Comparison of ENCODE assay signal across 9 cellular contexts in genomic region chr9:104992696-104993095, GRCh38.
DNase-seq lines count a peak whose midpoint lies in the region; ATAC-seq and TF ChIP-seq lines count a peak whose summit lies in the region.
"Had no signal": no experiment of that assay in that cellular context is flagged by ENCODE, and none has a peak within 500 bp of the region (broad histone marks: within the 10 kb centered on the region; RNA-seq: fewer than 3 reads in every experiment).

No MANE protein-coding gene starts in this region.

- ATAC-seq in stimulated activated naive B cell treated with anti-CD40 and anti-IgM and Interleukin-4, amounts not matched to agents 10 μg/mL and 1 μg/mL and 100 μg/mL, for 72 hours (replicated peaks): no peak

- TF ChIP-seq CTCF in mesothelial cell of epicardium (IDR thresholded peaks at IDR 0.05; ENCODE audit: unreplicated experiment) (no peak), type B pancreatic cell (conservative IDR thresholded peaks at IDR 0.05) (no peak)

- intact Hi-C loops in activated naive CD4-positive, alpha-beta T cell treated with anti-CD3 and anti-CD28 coated beads for 36 hours (cut with micrococcal nuclease): loop anchor here (1.0 to 10.0 kb wide), 7 partner anchors 8 to 898 kb away; partner anchors contain the start of genes FKTN, SMC2 and TMEM38B

- H3K27ac ChIP-seq in caudate nucleus (ENCODE audit: low read depth, low read length): peak overlapping the region; percentile 99

- H3K27ac Mint-ChIP-seq in activated naive CD4-positive, alpha-beta T cell treated with anti-CD3 and anti-CD28 coated beads for 36 hours: peak overlapping the region; percentile 97
- no peak overlapping the region for H3K27ac Mint-ChIP-seq in activated naive CD4-positive, alpha-beta T cell treated with anti-CD3 and anti-CD28 coated beads, Interleukin-2, amount 10 ng/mL, durations not matched to agents 7 days and 5 days
- peak overlapping the region; percentile 70 for H3K27ac Mint-ChIP-seq in mesothelial cell of epicardium
- H3K27ac Mint-ChIP-seq in type B pancreatic cell: peak overlapping the region; percentile 95
- H3K27ac Mint-ChIP-seq in stimulated activated naive B cell treated with anti-CD40 and anti-IgM and Interleukin-4, amounts not matched to agents 10 μg/mL and 1 μg/mL and 100 μg/mL, for 72 hours: no peak overlapping the region
- H3K27ac Mint-ChIP-seq: activated CD4-positive, alpha-beta T cell treated with anti-CD3 and anti-CD28 coated beads, Interleukin-2, amount 10 ng/mL, durations not matched to agents 24 days and 14 days had no signal

- peaks cover 47% of the 10 kb centered on the region for H3K4me1 Mint-ChIP-seq in activated naive CD4-positive, alpha-beta T cell treated with anti-CD3 and anti-CD28 coated beads for 36 hours (ENCODE audit: low read depth)
- H3K4me1 Mint-ChIP-seq in activated naive CD4-positive, alpha-beta T cell treated with anti-CD3 and anti-CD28 coated beads, Interleukin-2, amount 10 ng/mL, durations not matched to agents 7 days and 5 days: peaks cover 31% of the 10 kb centered on the region
- H3K4me1 Mint-ChIP-seq in mesothelial cell of epicardium (peaks cover 34% of the 10 kb centered on the region), type B pancreatic cell (ENCODE audit: unreplicated experiment) (peaks cover 35% of the 10 kb centered on the region)
- H3K4me1 Mint-ChIP-seq in stimulated activated naive B cell treated with anti-CD40 and anti-IgM and Interleukin-4, amounts not matched to agents 10 μg/mL and 1 μg/mL and 100 μg/mL, for 72 hours: peaks cover 21 to 35% of the 10 kb centered on the region in 2 donors

- H3K4me3 Mint-ChIP-seq in activated naive CD4-positive, alpha-beta T cell treated with anti-CD3 and anti-CD28 coated beads for 36 hours: peak overlapping the region; percentile 82
- no peak overlapping the region for H3K4me3 Mint-ChIP-seq in activated naive CD4-positive, alpha-beta T cell treated with anti-CD3 and anti-CD28 coated beads, Interleukin-2, amount 10 ng/mL, durations not matched to agents 7 days and 5 days
- H3K4me3 Mint-ChIP-seq in mesothelial cell of epicardium (peak overlapping the region; percentile 75), type B pancreatic cell (peak overlapping the region; percentile 93)
- H3K4me3 Mint-ChIP-seq in stimulated activated naive B cell treated with anti-CD40 and anti-IgM and Interleukin-4, amounts not matched to agents 10 μg/mL and 1 μg/mL and 100 μg/mL, for 72 hours: no peak overlapping the region

- DNase-seq in activated naive CD4-positive, alpha-beta T cell treated with anti-CD3 and anti-CD28 coated beads for 36 hours: no peak
- no peak for DNase-seq in activated naive CD4-positive, alpha-beta T cell treated with anti-CD3 and anti-CD28 coated beads, Interleukin-2, amount 10 ng/mL, durations not matched to agents 7 days and 5 days
- DNase-seq in caudate nucleus (lab: John Stamatoyannopoulos, UW) (peak in 1 of 61 donors; percentile 4), mesothelial cell of epicardium (ENCODE audit: low spot score in 2 of 2, unreplicated experiment in 2 of 2) (no peak), type B pancreatic cell (ENCODE audit: extremely low spot score, unreplicated experiment) (no peak), NK-92 (lab: John Stamatoyannopoulos, UW; ENCODE audit: unreplicated experiment) (no peak)
- no peak for DNase-seq in stimulated activated naive B cell treated with anti-CD40 and anti-IgM and Interleukin-4, amounts not matched to agents 10 μg/mL and 1 μg/mL and 100 μg/mL, for 72 hours
- DNase-seq in activated naive CD4-positive, alpha-beta T cell (lab: John Stamatoyannopoulos, UW): no peak
- DNase-seq: activated CD4-positive, alpha-beta T cell treated with anti-CD3 and anti-CD28 coated beads, Interleukin-2, amount 10 ng/mL, durations not matched to agents 24 days and 14 days had no signal

- CTCF ChIA-PET in activated naive CD4-positive, alpha-beta T cell treated with anti-CD3 and anti-CD28 coated beads for 36 hours (lab: Charles Lee): interaction anchor here (0.5 to 3.0 kb wide), 3 partner anchors 8 to 83 kb away, joined by 3 to 20 read pairs (median 5); partner anchors contain the start of gene ABCA1
- CTCF ChIA-PET in activated naive CD4-positive, alpha-beta T cell treated with anti-CD3 and anti-CD28 coated beads, Interleukin-2, amount 10 ng/mL, durations not matched to agents 7 days and 5 days (lab: Charles Lee): interaction anchor here (0.8 to 1.1 kb wide), 2 partner anchors 66 to 134 kb away, joined by 3 read pairs; no protein-coding TSS in a partner anchor

- H3K9me3 Mint-ChIP-seq in activated naive CD4-positive, alpha-beta T cell treated with anti-CD3 and anti-CD28 coated beads for 36 hours: no peaks in the 10 kb centered on the region
- no peaks in the 10 kb centered on the region for H3K9me3 Mint-ChIP-seq in activated naive CD4-positive, alpha-beta T cell treated with anti-CD3 and anti-CD28 coated beads, Interleukin-2, amount 10 ng/mL, durations not matched to agents 7 days and 5 days
- H3K9me3 Mint-ChIP-seq in mesothelial cell of epicardium (no peaks in the 10 kb centered on the region), type B pancreatic cell (no peaks in the 10 kb centered on the region)
- H3K9me3 Mint-ChIP-seq in stimulated activated naive B cell treated with anti-CD40 and anti-IgM and Interleukin-4, amounts not matched to agents 10 μg/mL and 1 μg/mL and 100 μg/mL, for 72 hours: no peaks in the 10 kb centered on the region
- H3K9me3 Mint-ChIP-seq: activated CD4-positive, alpha-beta T cell treated with anti-CD3 and anti-CD28 coated beads, Interleukin-2, amount 10 ng/mL, durations not matched to agents 24 days and 14 days had no signal

- H3K27me3 Mint-ChIP-seq in activated naive CD4-positive, alpha-beta T cell treated with anti-CD3 and anti-CD28 coated beads for 36 hours (ENCODE audit: low read depth): peaks cover 9% of the 10 kb centered on the region
- H3K27me3 Mint-ChIP-seq in activated naive CD4-positive, alpha-beta T cell treated with anti-CD3 and anti-CD28 coated beads, Interleukin-2, amount 10 ng/mL, durations not matched to agents 7 days and 5 days: peaks cover 72% of the 10 kb centered on the region
- H3K27me3 Mint-ChIP-seq in mesothelial cell of epicardium (ENCODE audit: low read depth) (no peaks in the 10 kb centered on the region), type B pancreatic cell (peaks cover 4% of the 10 kb centered on the region)
- H3K27me3 Mint-ChIP-seq in stimulated activated naive B cell treated with anti-CD40 and anti-IgM and Interleukin-4, amounts not matched to agents 10 μg/mL and 1 μg/mL and 100 μg/mL, for 72 hours: peaks cover 13 to 26% of the 10 kb centered on the region in 2 donors

- H3K36me3 Mint-ChIP-seq in activated naive CD4-positive, alpha-beta T cell treated with anti-CD3 and anti-CD28 coated beads for 36 hours (ENCODE audit: low read depth): no peaks in the 10 kb centered on the region
- H3K36me3 Mint-ChIP-seq in activated naive CD4-positive, alpha-beta T cell treated with anti-CD3 and anti-CD28 coated beads, Interleukin-2, amount 10 ng/mL, durations not matched to agents 7 days and 5 days: no peaks in the 10 kb centered on the region
- H3K36me3 Mint-ChIP-seq in mesothelial cell of epicardium: no peaks in the 10 kb centered on the region
- H3K36me3 Mint-ChIP-seq in type B pancreatic cell: no peaks in the 10 kb centered on the region
- no peaks in the 10 kb centered on the region for H3K36me3 Mint-ChIP-seq in stimulated activated naive B cell treated with anti-CD40 and anti-IgM and Interleukin-4, amounts not matched to agents 10 μg/mL and 1 μg/mL and 100 μg/mL, for 72 hours

Comparison
In these comparisons a context has a peak if more than half of its experiments do, and no peak if none do; other contexts are left out.
1. H3K27ac Mint-ChIP-seq: peak in activated naive CD4-positive, alpha-beta T cell treated with anti-CD3 and anti-CD28 coated beads for 36 hours (single experiment), mesothelial cell of epicardium (single experiment) and type B pancreatic cell (single experiment); none in activated naive CD4-positive, alpha-beta T cell treated with anti-CD3 and anti-CD28 coated beads, Interleukin-2, amount 10 ng/mL, durations not matched to agents 7 days and 5 days (single experiment) and stimulated activated naive B cell treated with anti-CD40 and anti-IgM and Interleukin-4, amounts not matched to agents 10 μg/mL and 1 μg/mL and 100 μg/mL, for 72 hours (single experiment).
2. H3K4me3 Mint-ChIP-seq: peak in activated naive CD4-positive, alpha-beta T cell treated with anti-CD3 and anti-CD28 coated beads for 36 hours (single experiment), mesothelial cell of epicardium (single experiment) and type B pancreatic cell (single experiment); none in activated naive CD4-positive, alpha-beta T cell treated with anti-CD3 and anti-CD28 coated beads, Interleukin-2, amount 10 ng/mL, durations not matched to agents 7 days and 5 days (single experiment) and stimulated activated naive B cell treated with anti-CD40 and anti-IgM and Interleukin-4, amounts not matched to agents 10 μg/mL and 1 μg/mL and 100 μg/mL, for 72 hours (0 of 2).